ENCODE assay signal across 1 cellular context in the genomic region with DNA sequence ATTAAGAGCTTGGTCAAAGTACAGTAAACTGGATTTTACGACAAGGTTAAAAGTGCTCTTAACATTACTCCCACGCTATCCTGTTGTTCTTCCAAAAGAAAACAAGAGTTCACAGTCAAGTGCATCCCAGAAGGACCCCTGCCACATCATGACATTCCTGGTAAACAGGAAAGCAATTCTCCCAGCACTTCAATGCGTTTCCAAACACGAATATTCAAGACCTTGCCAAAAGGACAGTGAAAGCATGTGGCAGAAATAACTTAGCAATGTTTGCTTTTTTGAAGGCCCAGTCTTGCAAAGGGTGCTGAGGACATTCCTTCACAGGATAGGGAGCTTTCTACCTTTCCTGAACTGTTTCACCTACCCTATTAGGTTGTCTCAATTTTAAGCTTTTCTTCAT.
TF ChIP-seq lines count a peak whose summit lies in the region.

No MANE protein-coding gene starts in this region.

TF ChIP-seq in H1, 55 proteins besides CTCF, POLR2A, EP300 and RAD21:
- TF ChIP-seq GABPA (IDR thresholded peaks at IDR 0.05; ENCODE audit: borderline replicate concordance, insufficient read depth, low read length), result no peak
- 0 out of 2 replicates have a peak, but pooled peaks have one; percentile 31 for TF ChIP-seq SP1 (IDR thresholded peaks at IDR 0.05; ENCODE audit: low read depth, low read length)
